In the genomic region with DNA sequence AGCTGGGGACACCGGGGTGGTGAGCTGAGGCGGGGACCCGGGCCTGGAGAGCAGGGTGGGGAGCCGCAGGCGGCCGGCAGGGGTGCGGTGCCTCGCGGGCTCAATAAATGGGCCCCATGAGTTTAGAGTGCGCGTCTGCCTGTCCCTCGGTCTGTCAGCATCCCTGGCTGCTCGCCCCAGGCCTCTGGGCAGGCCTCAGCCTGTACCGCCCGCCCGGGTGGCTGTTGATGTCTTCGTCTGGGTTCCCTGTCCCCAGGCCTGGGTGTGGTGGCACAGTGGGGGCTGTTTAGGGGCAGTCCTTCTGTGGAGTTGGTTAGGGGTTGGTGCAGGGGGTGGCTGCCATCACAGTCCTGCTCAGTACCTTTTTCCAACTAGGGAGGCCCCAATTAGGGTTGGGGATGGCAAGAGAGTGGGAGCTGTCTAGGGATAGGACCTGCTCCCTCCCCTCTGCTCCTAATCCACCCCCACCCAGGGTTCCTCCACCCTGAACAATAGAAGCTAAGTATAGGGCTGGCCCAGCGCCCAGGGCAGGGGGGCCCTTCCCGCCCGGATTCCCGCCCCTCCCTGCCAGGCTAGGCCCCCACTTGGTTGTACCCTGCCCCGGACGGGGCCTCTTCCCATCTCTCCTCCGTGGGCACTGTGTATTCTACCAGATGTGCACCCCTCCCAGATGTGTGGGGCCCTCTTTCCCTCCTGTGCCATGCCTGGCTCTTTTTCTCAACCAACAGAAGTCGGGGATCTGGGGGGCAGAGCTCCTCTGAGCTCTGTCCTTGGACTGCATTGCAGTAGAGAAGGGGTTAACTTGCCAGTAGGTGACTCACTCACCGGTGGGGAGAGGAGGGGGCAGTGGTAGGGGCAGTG, we compare ENCODE assay signal across 8 cellular contexts. TPM values are rescaled to one million over a fixed set of nuclear protein-coding genes. Genes with fewer than 3 reads are reported as not detected.
DNase-seq lines count a peak whose midpoint lies in the region; ATAC-seq and TF ChIP-seq lines count a peak whose summit lies in the region.

No MANE protein-coding gene starts in this region.

- peak overlapping the region; percentile 62 to 89 (median 76) for H3K4me3 Mint-ChIP-seq in CD4-positive, alpha-beta memory T cell
- peak overlapping the region in 2 of 3 donors; percentile 60 to 66 for H3K4me3 Mint-ChIP-seq in T-cell

- ATAC-seq in T-cell (replicated peaks in 1 of 4) (no peak), mucosa of descending colon (no peak), GM18517 (IDR thresholded peaks at IDR 0.05; ENCODE audit: unreplicated experiment) (no peak), GM18861 (IDR thresholded peaks at IDR 0.05; ENCODE audit: unreplicated experiment) (no peak)

- H3K36me3 Mint-ChIP-seq in CD4-positive, alpha-beta memory T cell = peaks cover 0 to 14% of the 10 kb centered on the region in 2 donors
- no peaks in the 10 kb centered on the region for H3K36me3 Mint-ChIP-seq in T-cell

- DNase-seq in CD4-positive, alpha-beta memory T cell = peak in 4 of 5 donors; percentile 22 to 62 (median 30)
- DNase-seq in T-cell (peak in 9 of 34 experiments; percentile 13 to 28 (median 22)), epithelial cell of esophagus (ENCODE audit: low read depth) (peak; percentile 79), mucosa of descending colon (peak in 2 of 3 donors; percentile 52 to 81), ureter (ENCODE audit: low spot score) (peak; percentile 84)

- CTCF ChIA-PET in CD4-positive, alpha-beta memory T cell (lab: Charles Lee; ENCODE audit: partially characterized antibody) = interaction anchor here (1.7 to 3.3 kb wide), 2 partner anchors 15 to 172 kb away, joined by 7 to 17 read pairs; no protein-coding TSS in a partner anchor
- CTCF ChIA-PET in T-cell (lab: Charles Lee) = interaction anchor here in 1 of 2 donors (0.7 to 1.7 kb wide), 2 partner anchors 11 to 421 kb away, joined by 3 to 13 read pairs; partner anchors contain the start of gene RPS19

- no peaks in the 10 kb centered on the region for H3K27me3 Mint-ChIP-seq in CD4-positive, alpha-beta memory T cell
- H3K27me3 Mint-ChIP-seq in T-cell = no peaks in the 10 kb centered on the region

- peak overlapping the region; percentile 77 for H3K27ac ChIP-seq in CD4-positive, alpha-beta memory T cell (ENCODE audit: low read depth, low read length)
- H3K27ac ChIP-seq in HUES48 (ENCODE audit: low read depth, low read length) = peak overlapping the region; percentile 83

- H3K4me1 Mint-ChIP-seq in CD4-positive, alpha-beta memory T cell = peaks cover 38 to 50% (median 45%) of the 10 kb centered on the region in 4 donors
- peaks cover 39 to 56% (median 46%) of the 10 kb centered on the region in 3 donors for H3K4me1 Mint-ChIP-seq in T-cell

- no peak overlapping the region for H3K4me3 ChIP-seq in CD4-positive, alpha-beta memory T cell (ENCODE audit: low read length in 2 of 2)
- peak overlapping the region; percentile 92 for H3K4me3 ChIP-seq in HUES48 (ENCODE audit: low read depth, low read length)
- peak overlapping the region; percentile 76 for H3K4me3 ChIP-seq in epithelial cell of esophagus (ENCODE audit: low read length)
- no peak overlapping the region for H3K4me3 ChIP-seq in mucosa of descending colon

- H3K9me3 ChIP-seq in CD4-positive, alpha-beta memory T cell (ENCODE audit: control insufficient read depth in 1 of 2, low read length in 2 of 2) = no peaks in the 10 kb centered on the region
- H3K9me3 ChIP-seq in HUES48 (ENCODE audit: control insufficient read depth, insufficient read depth, low read length) = no peaks in the 10 kb centered on the region
- no peaks in the 10 kb centered on the region for H3K9me3 ChIP-seq in mucosa of descending colon

- H3K27me3 ChIP-seq in CD4-positive, alpha-beta memory T cell (ENCODE audit: insufficient read depth, low read length) = no peaks in the 10 kb centered on the region
- H3K27me3 ChIP-seq in HUES48 (ENCODE audit: control insufficient read depth, insufficient read depth, low read length) = no peaks in the 10 kb centered on the region

- no peak for TF ChIP-seq CTCF in epithelial cell of esophagus (IDR thresholded peaks at IDR 0.05; ENCODE audit: insufficient read depth, low read depth, low read length, missing control alignments)
- no peak for TF ChIP-seq CTCF in mucosa of descending colon (IDR thresholded peaks at IDR 0.05)

- peak overlapping the region in 2 of 7 donors; percentile 91 to 92 for H3K27ac Mint-ChIP-seq in CD4-positive, alpha-beta memory T cell
- H3K27ac Mint-ChIP-seq in T-cell = no peak overlapping the region

- no peaks in the 10 kb centered on the region for H3K9me3 Mint-ChIP-seq in CD4-positive, alpha-beta memory T cell
- no peaks in the 10 kb centered on the region for H3K9me3 Mint-ChIP-seq in T-cell

- no peak overlapping the region for H3K9ac ChIP-seq in HUES48 (ENCODE audit: low read depth, low read length)

- H3K36me3 ChIP-seq in CD4-positive, alpha-beta memory T cell (ENCODE audit: insufficient read depth, low read length) = no peaks in the 10 kb centered on the region
- H3K36me3 ChIP-seq in HUES48 (ENCODE audit: control insufficient read depth, insufficient read depth, low read length) (peaks cover 3% of the 10 kb centered on the region; the same call in 1 of the 2 replicates), mucosa of descending colon (ENCODE audit: low read depth) (no peaks in the 10 kb centered on the region)

- POLR2A ChIA-PET in CD4-positive, alpha-beta memory T cell (lab: Charles Lee; ENCODE audit: partially characterized antibody) = interaction anchor here (1.3 to 9.3 kb wide), 9 partner anchors 12 to 159 kb away, joined by 3 to 139 read pairs (median 7); partner anchors contain the start of genes CIC, DEDD2, ERF and GSK3A
- POLR2A ChIA-PET in T-cell (lab: Charles Lee) = no interaction called here

- H3K4me1 ChIP-seq in CD4-positive, alpha-beta memory T cell (ENCODE audit: insufficient read depth, low read length) = peaks cover 64% of the 10 kb centered on the region
- H3K4me1 ChIP-seq in HUES48 (ENCODE audit: control insufficient read depth, insufficient read depth, low read length) = peaks cover 35% of the 10 kb centered on the region
- H3K4me1 ChIP-seq in mucosa of descending colon (ENCODE audit: low read depth) = peaks cover 59% of the 10 kb centered on the region

- intact Hi-C loops in CD4-positive, alpha-beta memory T cell (cut with micrococcal nuclease) = loop anchor here (5.0 kb wide), 2 partner anchors 84 to 116 kb away; no protein-coding TSS in a partner anchor
- intact Hi-C loops in mucosa of descending colon (cut with DNase I, micrococcal nuclease) = loop anchor here in 1 of 2 donors (5.0 kb wide), 1 partner anchor 34 kb away; no protein-coding TSS in a partner anchor

RNA-seq across cellular contexts. Expression of gene CIC, which starts 12.4 kb away (rescaled TPM):
- total RNA-seq in CD4-positive, alpha-beta memory T cell = 10 to 100 TPM; 81.6 to 82.6 TPM
- polyA plus RNA-seq in CD4-positive, alpha-beta memory T cell = 1 to 10 TPM in 1 of 2 donors, not detected in 1; 3.5 TPM
- 100 to 1,000 TPM in 4 of 5 donors, 10 to 100 TPM in 1; 93.9 to 110 (median 104) TPM for total RNA-seq in T-cell
- 10 to 100 TPM; 47.3 to 78.0 (median 50.0) TPM for total RNA-seq in mucosa of descending colon
- 83.4 TPM for total RNA-seq in ureter

RNA-seq across cellular contexts. Expression of gene PRR19, which starts 20.5 kb away (rescaled TPM):
- total RNA-seq in CD4-positive, alpha-beta memory T cell = under 1 TPM; 0.28 to 0.64 TPM
- polyA plus RNA-seq in CD4-positive, alpha-beta memory T cell = under 1 TPM; 0.48 to 0.85 TPM
- under 1 TPM in 4 of 5 donors, not detected in 1; 0.18 to 0.35 (median 0.27) TPM for total RNA-seq in T-cell
- total RNA-seq in mucosa of descending colon = 1 to 10 TPM in 1 of 3 donors, not detected in 2; 1.0 TPM
- total RNA-seq in ureter = 1.6 TPM

RNA-seq across cellular contexts. Expression of gene PAFAH1B3, which starts 21.0 kb away (rescaled TPM):
- 10 to 100 TPM; 17.0 to 17.2 TPM for total RNA-seq in CD4-positive, alpha-beta memory T cell
- 10 to 100 TPM; 35.0 to 43.7 TPM for polyA plus RNA-seq in CD4-positive, alpha-beta memory T cell
- total RNA-seq in T-cell (10 to 100 TPM; 15.2 to 22.2 (median 19.1) TPM), mucosa of descending colon (10 to 100 TPM; 15.3 to 32.6 (median 22.9) TPM), ureter (19.8 TPM)

RNA-seq across cellular contexts. Expression of gene ERF, which starts 26.5 kb away (rescaled TPM):
- total RNA-seq in CD4-positive, alpha-beta memory T cell = 10 to 100 TPM; 38.5 to 39.9 TPM
- polyA plus RNA-seq in CD4-positive, alpha-beta memory T cell = 1 to 10 TPM; 2.7 to 3.7 TPM
- 10 to 100 TPM; 35.9 to 97.3 (median 44.6) TPM for total RNA-seq in T-cell
- total RNA-seq in mucosa of descending colon = 10 to 100 TPM; 35.7 to 75.2 (median 42.0) TPM
- total RNA-seq in ureter = 47.4 TPM

RNA-seq across cellular contexts. Expression of gene TMEM145, which starts 31.7 kb away (rescaled TPM):
- not detected for total RNA-seq in CD4-positive, alpha-beta memory T cell
- polyA plus RNA-seq in CD4-positive, alpha-beta memory T cell = not detected
- total RNA-seq in T-cell (not detected), mucosa of descending colon (under 1 TPM in 2 of 3 donors, not detected in 1; 0.17 to 0.63 TPM), ureter (1.4 TPM)

Comparison
In these comparisons a context has a peak if more than half of its experiments do, and no peak if none do; other contexts are left out.
1. H3K4me3 ChIP-seq: peak in HUES48 (single experiment) and epithelial cell of esophagus (single experiment); none in CD4-positive, alpha-beta memory T cell (0 of 2) and mucosa of descending colon (single experiment).